ENCODE assay signal across 8 cellular contexts in the genomic region with DNA sequence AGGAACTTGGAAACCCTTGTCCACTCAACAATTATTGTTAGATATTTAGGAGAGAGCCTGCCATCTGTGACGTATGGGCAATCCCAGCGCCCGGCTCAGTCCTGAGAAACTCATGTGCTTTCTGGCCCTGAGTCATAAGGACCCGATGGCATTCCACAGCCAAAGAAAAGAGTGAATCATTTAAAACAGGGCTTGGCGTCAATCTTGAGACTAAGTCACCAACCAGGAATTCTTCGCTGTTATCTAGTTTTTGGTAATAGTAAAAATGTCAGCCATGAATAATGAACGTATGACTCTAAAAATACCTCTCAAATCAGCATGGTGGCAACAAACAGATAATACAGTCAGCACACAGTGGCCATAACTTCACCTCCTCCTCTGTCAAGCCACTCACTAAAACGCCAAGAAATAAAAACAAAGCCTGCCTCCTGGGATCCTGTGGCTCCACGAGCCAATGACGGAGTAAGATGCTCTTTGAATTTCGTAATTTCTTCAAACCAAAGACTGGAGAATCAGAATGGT.
DNase-seq lines count a peak whose midpoint lies in the region; ATAC-seq, FAIRE-seq and TF ChIP-seq lines count a peak whose summit lies in the region.

No MANE protein-coding gene starts in this region.

- TF ChIP-seq CTCF in pancreas (IDR thresholded peaks at IDR 0.05) = no peak

- no peak for FAIRE-seq in pancreas (lab: Jason Lieb, UNC)

- ATAC-seq in pancreas (peak; percentile 75 to 88 (median 80)), HG03354 (IDR thresholded peaks at IDR 0.05; ENCODE audit: poor library complexity, severe bottlenecking, unreplicated experiment) (no peak), GM19324 (IDR thresholded peaks at IDR 0.05; ENCODE audit: low FRiP score, unreplicated experiment) (no peak), HG03432 (IDR thresholded peaks at IDR 0.05; ENCODE audit: unreplicated experiment) (no peak)

- DNase-seq in AG20443 (ENCODE audit: low spot score) (peak; percentile 92), SJCRH30 (peak; percentile 23), fibroblast of the conjunctiva (ENCODE audit: low read depth) (peak; percentile 82), pancreas (peak in 3 of 6 donors; percentile 46 to 64 (median 55)), OCI-M2 (lab: John Stamatoyannopoulos, UW; ENCODE audit: unreplicated experiment) (no peak)

- no peak overlapping the region for H3K4me3 ChIP-seq in SJCRH30
- no peak overlapping the region for H3K4me3 ChIP-seq in pancreas

- peaks cover 9% of the 10 kb centered on the region for H3K4me1 ChIP-seq in SJCRH30
- H3K4me1 ChIP-seq in pancreas = no peaks in the 10 kb centered on the region

- H3K27me3 ChIP-seq in SJCRH30 (no peaks in the 10 kb centered on the region), pancreas (no peaks in the 10 kb centered on the region)

- H3K27ac ChIP-seq in SJCRH30 = 0 out of 2 replicates have a peak overlapping the region, but pooled peaks have one; percentile 11
- H3K27ac ChIP-seq in pancreas = peak overlapping the region in 2 of 4 donors; percentile 23 to 50

- intact Hi-C loops in pancreas (cut with DNase I) = no loop called here

- no peaks in the 10 kb centered on the region for H3K36me3 ChIP-seq in SJCRH30
- H3K36me3 ChIP-seq in pancreas = no peaks in the 10 kb centered on the region

- 59 to 64% methylated on average over 11 of the region's 11 CpGs for WGBS in pancreas, 2 donors

- 0 out of 2 replicates have a peak, but pooled peaks cover 3% of the 10 kb centered on the region for H3K9me3 ChIP-seq in SJCRH30 (replicated peaks)
- H3K9me3 ChIP-seq in pancreas = no peaks in the 10 kb centered on the region

Comparison
In these comparisons a context has a peak if more than half of its experiments do, and no peak if none do; other contexts are left out.
1. ATAC-seq: peak in pancreas (4 of 4); none in HG03354 (single experiment), GM19324 (single experiment) and HG03432 (single experiment).